2 cellular contexts compared by ENCODE assay signal in genomic region chr3:11245827-11246662, GRCh38.
TF ChIP-seq lines count a peak whose summit lies in the region.

No MANE protein-coding gene starts in this region.

TF ChIP-seq in IMR-90, 13 proteins besides CTCF, POLR2A, EP300 and RAD21:
- TF ChIP-seq NFE2L2 (IDR thresholded peaks at IDR 0.05; ENCODE audit: low read depth, low read length): no peak
- no peak for TF ChIP-seq MAZ (IDR thresholded peaks at IDR 0.05; ENCODE audit: borderline replicate concordance, low read depth, low read length)
- no peak for TF ChIP-seq RCOR1 (IDR thresholded peaks at IDR 0.05; ENCODE audit: insufficient replicate concordance, low read length)
- TF ChIP-seq, protein P1, sequence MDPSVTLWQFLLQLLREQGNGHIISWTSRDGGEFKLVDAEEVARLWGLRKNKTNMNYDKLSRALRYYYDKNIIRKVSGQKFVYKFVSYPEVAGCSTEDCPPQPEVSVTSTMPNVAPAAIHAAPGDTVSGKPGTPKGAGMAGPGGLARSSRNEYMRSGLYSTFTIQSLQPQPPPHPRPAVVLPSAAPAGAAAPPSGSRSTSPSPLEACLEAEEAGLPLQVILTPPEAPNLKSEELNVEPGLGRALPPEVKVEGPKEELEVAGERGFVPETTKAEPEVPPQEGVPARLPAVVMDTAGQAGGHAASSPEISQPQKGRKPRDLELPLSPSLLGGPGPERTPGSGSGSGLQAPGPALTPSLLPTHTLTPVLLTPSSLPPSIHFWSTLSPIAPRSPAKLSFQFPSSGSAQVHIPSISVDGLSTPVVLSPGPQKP (IDR thresholded peaks at IDR 0.05; ENCODE audit: borderline replicate concordance, low read depth, low read length): no peak
- TF ChIP-seq BHLHE40 (IDR thresholded peaks at IDR 0.05; ENCODE audit: low read depth, low read length): no peak
- TF ChIP-seq SMC3 (IDR thresholded peaks at IDR 0.05; ENCODE audit: low read depth, low read length): no peak
- no peak for TF ChIP-seq USF2 (IDR thresholded peaks at IDR 0.05; ENCODE audit: low read depth, low read length)
- no peak for TF ChIP-seq FOS (IDR thresholded peaks at IDR 0.05; ENCODE audit: low read depth, low read length)
- no peak for TF ChIP-seq CEBPB (IDR thresholded peaks at IDR 0.05; ENCODE audit: low read depth, low read length)
- TF ChIP-seq RFX5 (IDR thresholded peaks at IDR 0.05; ENCODE audit: low read depth, low read length): no peak
- TF ChIP-seq MAFK (IDR thresholded peaks at IDR 0.05; ENCODE audit: low read depth, low read length): no peak
- no peak for TF ChIP-seq MXI1 (IDR thresholded peaks at IDR 0.05; ENCODE audit: borderline replicate concordance, low read depth, low read length)

TF ChIP-seq in GM12878, 131 proteins besides CTCF, POLR2A, EP300 and RAD21:
- TF ChIP-seq, protein P2, sequence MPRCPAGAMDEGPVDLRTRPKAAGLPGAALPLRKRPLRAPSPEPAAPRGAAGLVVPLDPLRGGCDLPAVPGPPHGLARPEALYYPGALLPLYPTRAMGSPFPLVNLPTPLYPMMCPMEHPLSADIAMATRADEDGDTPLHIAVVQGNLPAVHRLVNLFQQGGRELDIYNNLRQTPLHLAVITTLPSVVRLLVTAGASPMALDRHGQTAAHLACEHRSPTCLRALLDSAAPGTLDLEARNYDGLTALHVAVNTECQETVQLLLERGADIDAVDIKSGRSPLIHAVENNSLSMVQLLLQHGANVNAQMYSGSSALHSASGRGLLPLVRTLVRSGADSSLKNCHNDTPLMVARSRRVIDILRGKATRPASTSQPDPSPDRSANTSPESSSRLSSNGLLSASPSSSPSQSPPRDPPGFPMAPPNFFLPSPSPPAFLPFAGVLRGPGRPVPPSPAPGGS (IDR thresholded peaks at IDR 0.05; ENCODE audit: borderline replicate concordance, insufficient read depth, low read depth, low read length, poor library complexity, severe bottlenecking): peak; percentile 92
- TF ChIP-seq MYC (IDR thresholded peaks at IDR 0.05; ENCODE audit: insufficient read depth, insufficient read length, insufficient replicate concordance, low read length, severe bottlenecking): no peak
- no peak for TF ChIP-seq SREBF2 (IDR thresholded peaks at IDR 0.05; ENCODE audit: low read length)
- TF ChIP-seq ZNF24 (IDR thresholded peaks at IDR 0.05): no peak
